16 cellular contexts compared by ENCODE assay signal in the genomic region with DNA sequence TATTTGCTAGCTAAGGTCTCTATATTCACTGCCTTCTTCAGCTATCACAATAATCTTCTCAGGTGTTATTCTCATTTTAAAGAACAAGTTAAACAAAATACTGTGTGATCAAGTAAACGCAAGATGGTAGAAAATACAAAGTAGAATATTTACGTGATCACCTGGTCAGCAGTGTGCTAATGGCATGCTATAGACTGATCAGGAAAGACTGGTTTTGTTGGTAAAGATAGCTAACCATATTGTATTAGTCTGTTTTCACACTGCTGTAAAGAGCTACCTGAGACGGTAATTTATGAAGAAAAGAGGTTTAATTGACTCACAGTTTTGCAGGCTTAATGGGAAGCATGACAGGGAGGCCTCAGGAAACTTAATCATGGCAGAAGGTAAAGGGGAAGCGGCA. TPM values are rescaled to one million over a fixed set of nuclear protein-coding genes. Genes with fewer than 3 reads are reported as not detected.
DNase-seq lines count a peak whose midpoint lies in the region; ATAC-seq and TF ChIP-seq lines count a peak whose summit lies in the region.
"Had no signal": no experiment of that assay in that cellular context is flagged by ENCODE, and none has a peak within 500 bp of the region (broad histone marks: within the 10 kb centered on the region; RNA-seq: fewer than 3 reads in every experiment).

No MANE protein-coding gene starts in this region.

- DNase-seq in HFFc6 = no peak
- DNase-seq in T-helper 17 cell = no peak
- DNase-seq in stimulated activated effector memory CD8-positive, alpha-beta T cell treated with anti-CD3 and anti-CD28 coated beads, Interleukin-12 subunit alpha, Interleukin-12 subunit beta, amount 100 ng/mL, for 72 hours (ENCODE audit: low spot score in 2 of 2) = no peak
- DNase-seq in tibial nerve (ENCODE audit: low spot score in 2 of 2) = no peak
- DNase-seq in activated CD4-positive, alpha-beta T cell treated with anti-CD3 and anti-CD28 coated beads, Interleukin-2, amount 50 U/mL, for 48 hours = no peak
- DNase-seq: C1 segment of cervical spinal cord, Caco-2, DMS53, NCI-H1092 treated with DMSO at 0.1 percent for 48 hours, NCI-H1694, NCI-H774, Right ventricle myocardium superior, SK-N-SH had no signal

- TF ChIP-seq EP300 in gastroesophageal sphincter (IDR thresholded peaks at IDR 0.05) (no peak), tibial nerve (IDR thresholded peaks at IDR 0.05) (no peak)

- H3K9me3 Mint-ChIP-seq in HFFc6 = no peaks in the 10 kb centered on the region
- H3K9me3 Mint-ChIP-seq in stimulated activated effector memory CD8-positive, alpha-beta T cell treated with anti-CD3 and anti-CD28 coated beads, Interleukin-12 subunit alpha, Interleukin-12 subunit beta, amount 100 ng/mL, for 72 hours = peaks cover 3% of the 10 kb centered on the region

- peaks cover 0 to 43% of the 10 kb centered on the region in 2 donors for H3K36me3 ChIP-seq in gastroesophageal sphincter
- peaks cover 0 to 38% (median 0%) of the 10 kb centered on the region in 3 donors for H3K36me3 ChIP-seq in tibial nerve

- ATAC-seq in T-helper 17 cell (no peak), gastroesophageal sphincter (no peak), GM21367 (IDR thresholded peaks at IDR 0.05; ENCODE audit: unreplicated experiment) (no peak)
- no peak for ATAC-seq in stimulated activated effector memory CD8-positive, alpha-beta T cell treated with anti-CD3 and anti-CD28 coated beads, Interleukin-12 subunit alpha, Interleukin-12 subunit beta, amount 100 ng/mL, for 72 hours
- ATAC-seq: Panc1 had no signal

- no peak for TF ChIP-seq POLR2A in gastroesophageal sphincter (IDR thresholded peaks at IDR 0.05)
- TF ChIP-seq POLR2A in tibial nerve (IDR thresholded peaks at IDR 0.05) = no peak

- 88 to 91% methylated on average over 4 of the region's 4 CpGs for WGBS in gastroesophageal sphincter (ENCODE audit: low coverage in 1 of 2), 2 donors
- WGBS in tibial nerve, 2 donors = 96% methylated on average over 4 of the region's 4 CpGs

- no peaks in the 10 kb centered on the region for H3K27me3 Mint-ChIP-seq in HFFc6 (ENCODE audit: insufficient read depth)
- H3K27me3 Mint-ChIP-seq in T-helper 17 cell = no peaks in the 10 kb centered on the region

- H3K4me3 ChIP-seq in gastroesophageal sphincter = no peak overlapping the region
- H3K4me3 ChIP-seq in tibial nerve = no peak overlapping the region

- H3K4me1 Mint-ChIP-seq in HFFc6 (ENCODE audit: low read depth) (peaks cover 95% of the 10 kb centered on the region), T-helper 17 cell (peaks cover 59% of the 10 kb centered on the region)
- H3K4me1 Mint-ChIP-seq in stimulated activated effector memory CD8-positive, alpha-beta T cell treated with anti-CD3 and anti-CD28 coated beads, Interleukin-12 subunit alpha, Interleukin-12 subunit beta, amount 100 ng/mL, for 72 hours = peaks cover 64% of the 10 kb centered on the region

- H3K4me1 ChIP-seq in gastroesophageal sphincter (peaks cover 20 to 98% (median 39%) of the 10 kb centered on the region in 3 donors), tibial nerve (peaks cover 0 to 69% (median 26%) of the 10 kb centered on the region in 4 donors)

- H3K27ac Mint-ChIP-seq in HFFc6 (peak overlapping the region; percentile 71), T-helper 17 cell (peak overlapping the region; percentile 1)
- peak overlapping the region; percentile 16 for H3K27ac Mint-ChIP-seq in stimulated activated effector memory CD8-positive, alpha-beta T cell treated with anti-CD3 and anti-CD28 coated beads, Interleukin-12 subunit alpha, Interleukin-12 subunit beta, amount 100 ng/mL, for 72 hours

- H3K36me3 Mint-ChIP-seq in HFFc6 (ENCODE audit: low read depth) = peaks cover 74% of the 10 kb centered on the region
- H3K36me3 Mint-ChIP-seq in T-helper 17 cell (ENCODE audit: low read depth) = peaks cover 15% of the 10 kb centered on the region
- peaks cover 81% of the 10 kb centered on the region for H3K36me3 Mint-ChIP-seq in stimulated activated effector memory CD8-positive, alpha-beta T cell treated with anti-CD3 and anti-CD28 coated beads, Interleukin-12 subunit alpha, Interleukin-12 subunit beta, amount 100 ng/mL, for 72 hours

- H3K27me3 ChIP-seq in gastroesophageal sphincter = no peaks in the 10 kb centered on the region
- H3K27me3 ChIP-seq in tibial nerve = no peaks in the 10 kb centered on the region

- H3K9me3 ChIP-seq in T-helper 17 cell (ENCODE audit: control insufficient read depth, low read length, poor library complexity, severe bottlenecking) (no peaks in the 10 kb centered on the region), gastroesophageal sphincter (no peaks in the 10 kb centered on the region), tibial nerve (no peaks in the 10 kb centered on the region)
- H3K9me3 ChIP-seq: Caco-2, SK-N-SH had no signal

- H3K27ac ChIP-seq in gastroesophageal sphincter (peak overlapping the region in 3 of 4 donors; percentile 5 to 61 (median 47)), tibial nerve (peak overlapping the region in 1 of 4 donors; percentile 72)

- H3K4me3 Mint-ChIP-seq in HFFc6 (no peak overlapping the region), T-helper 17 cell (no peak overlapping the region)
- H3K4me3 Mint-ChIP-seq in stimulated activated effector memory CD8-positive, alpha-beta T cell treated with anti-CD3 and anti-CD28 coated beads, Interleukin-12 subunit alpha, Interleukin-12 subunit beta, amount 100 ng/mL, for 72 hours = no peak overlapping the region

- no peak for TF ChIP-seq CTCF in HFFc6 (IDR thresholded peaks at IDR 0.05)
- TF ChIP-seq CTCF in gastroesophageal sphincter (IDR thresholded peaks at IDR 0.05) = no peak
- no peak for TF ChIP-seq CTCF in tibial nerve (IDR thresholded peaks at IDR 0.05)

RNA-seq across cellular contexts. Expression of gene ZBTB38, which starts 50.4 kb away (rescaled TPM):
- total RNA-seq in HFFc6 (2021; fragmentation: NEBNext Ultra II Directional; extraction: Animal tissue kit (Norgen Biotek cat#: 25700)) = 100 to 1,000 TPM; 146 to 172 (median 158) TPM
- total RNA-seq in T-helper 17 cell (10 to 100 TPM; 51.6 to 54.0 TPM), gastroesophageal sphincter (100 to 1,000 TPM; 183 to 225 (median 203) TPM), tibial nerve (100 to 1,000 TPM; 121 to 171 (median 150) TPM)

Comparison
In these comparisons a context has a peak if more than half of its experiments do, and no peak if none do; other contexts are left out.
1. H3K27ac Mint-ChIP-seq: peak in every context shown above with its lines; median percentile 71 in HFFc6; 16 in stimulated activated effector memory CD8-positive, alpha-beta T cell treated with anti-CD3 and anti-CD28 coated beads, Interleukin-12 subunit alpha, Interleukin-12 subunit beta, amount 100 ng/mL, for 72 hours; 1 in T-helper 17 cell.